Comparison of ENCODE assay signal across 26 cellular contexts in the genomic region with DNA sequence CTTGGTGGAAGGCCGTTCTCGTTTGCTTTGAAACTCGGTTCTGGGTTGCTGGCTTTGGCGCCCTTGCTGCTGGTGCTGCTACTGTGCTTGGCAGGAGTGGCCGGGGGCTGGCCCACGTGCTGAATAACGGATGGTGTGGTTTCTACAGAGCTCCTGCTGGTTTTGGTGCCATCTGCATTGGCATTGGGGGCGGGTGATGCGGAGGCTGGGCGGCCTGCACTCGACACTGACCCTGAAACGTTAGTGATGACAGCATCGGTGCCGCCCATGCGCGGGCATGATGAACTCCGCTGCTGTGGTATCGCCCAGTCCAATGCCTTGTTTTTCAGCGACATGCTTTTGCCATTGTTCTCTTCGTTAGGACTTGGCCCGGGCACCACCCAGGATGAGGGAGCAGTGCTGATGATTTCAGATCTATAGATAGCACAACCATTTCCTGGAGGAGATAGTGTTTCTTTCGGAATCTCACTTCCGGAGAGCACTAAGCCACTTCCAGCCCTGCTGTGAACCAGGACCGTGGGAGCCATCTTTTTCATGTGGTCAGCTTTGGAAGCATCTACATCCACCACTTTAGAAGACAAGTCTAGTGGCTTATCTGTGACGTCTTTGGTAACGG.
"Had no signal": no experiment of that assay in that cellular context is flagged by ENCODE, and none has a peak within 500 bp of the region (broad histone marks: within the 10 kb centered on the region; RNA-seq: fewer than 3 reads in every experiment).

No MANE protein-coding gene starts in this region.

- H3K9me3 ChIP-seq: esophagus muscularis mucosa, heart right ventricle, left lung, mucosa of descending colon, sigmoid colon, stomach, thyroid gland had no signal

- DNase-seq: dermis blood vessel endothelial cell; effector memory CD4-positive, alpha-beta T cell; foreskin keratinocyte; glutamatergic neuron; heart right ventricle; hippocampal formation; left cardiac atrium; left lung; mesenchymal stem cell; mucosa of descending colon; naive B cell; right cardiac atrium; sigmoid colon; stimulated activated CD4-positive, alpha-beta T cell treated with anti-CD3 and anti-CD28 coated beads, Interleukin-12 subunit alpha, Interleukin-12 subunit beta, amount 100 ng/mL, for 4 hours; stimulated activated CD4-positive, alpha-beta T cell treated with anti-CD3 and anti-CD28 coated beads, Interleukin-1b, Interleukin-23, amount 100 ng/mL, for 48 hours; stimulated activated CD4-positive, alpha-beta T cell treated with anti-CD3 and anti-CD28 coated beads, Interleukin-4, amount 100 ng/mL, for 1 hour; stimulated activated CD8-positive, alpha-beta memory T cell treated with anti-CD3 and anti-CD28 coated beads, Interleukin-4, amount 100 ng/mL, for 48 hours; stimulated activated naive CD4-positive, alpha-beta T cell treated with Interleukin-2 at 50 U/mL for 16 hours; stomach; thyroid gland had no signal

- H3K27ac ChIP-seq: coronary artery, esophagus muscularis mucosa, foreskin keratinocyte, heart right ventricle, left lung, parathyroid adenoma, sigmoid colon, skin epidermis, stomach, thyroid gland had no signal

- FAIRE-seq: islet of Langerhans had no signal

- H3K4me1 ChIP-seq: foreskin keratinocyte, left lung, parathyroid adenoma, thyroid gland had no signal

- H3K4me3 ChIP-seq: coronary artery, esophagus muscularis mucosa, heart right ventricle, left lung, mucosa of descending colon, sigmoid colon, skin epidermis, stomach, thyroid gland had no signal

- H2AFZ ChIP-seq: parathyroid adenoma had no signal

- ATAC-seq: foreskin keratinocyte; left cardiac atrium; left lung; mucosa of descending colon; natural killer cell treated with Interleukin-12 subunit alpha and Interleukin-12 subunit beta and Interleukin-15 and Interleukin-18, amount 100 ng/mL, for 72 hours; right cardiac atrium had no signal

- H3K9ac ChIP-seq: parathyroid adenoma had no signal

- H3K27me3 ChIP-seq: foreskin keratinocyte, left lung, sigmoid colon, stomach, thyroid gland had no signal
